Comparison of ENCODE assay signal across 1 cellular context in genomic region chr16:28193530-28194423, GRCh38.
TF ChIP-seq lines count a peak whose summit lies in the region.

No MANE protein-coding gene starts in this region.

TF ChIP-seq in HEK293, 187 proteins besides CTCF, POLR2A, EP300 and RAD21 (continued from another document and continues in another):
- TF ChIP-seq PATZ1 (tag by site-specific recombination; IDR thresholded peaks at IDR 0.05), result peak; percentile 71
- no peak for TF ChIP-seq ZBTB10 (tag by site-specific recombination; IDR thresholded peaks at IDR 0.05)
- no peak for TF ChIP-seq ZFP69B (tag by site-specific recombination; IDR thresholded peaks at IDR 0.05)
- no peak for TF ChIP-seq ZNF596 (tag by site-specific recombination; IDR thresholded peaks at IDR 0.05)
- TF ChIP-seq ZBTB49 (tag by site-specific recombination; IDR thresholded peaks at IDR 0.05; ENCODE audit: low read depth), result no peak
- TF ChIP-seq REST (tag by site-specific recombination; IDR thresholded peaks at IDR 0.05), result no peak
- TF ChIP-seq ZNF10 (tag by site-specific recombination; IDR thresholded peaks at IDR 0.05), result peak; percentile 55; the same call in 1 of the 2 replicates
- no peak for TF ChIP-seq ZNF239 (tag by site-specific recombination; IDR thresholded peaks at IDR 0.05)
- no peak for TF ChIP-seq ELK4 (IDR thresholded peaks at IDR 0.05; ENCODE audit: borderline replicate concordance, low read depth, low read length)
- TF ChIP-seq ZNF654 (tag by site-specific recombination; IDR thresholded peaks at IDR 0.05; ENCODE audit: low read depth), result 0 out of 2 replicates have a peak, but pooled peaks have one; percentile 10
- TF ChIP-seq PRDM2 (tag by site-specific recombination; IDR thresholded peaks at IDR 0.05; ENCODE audit: borderline replicate concordance), result no peak
- peak; percentile 75 for TF ChIP-seq ZBTB17 (tag by site-specific recombination; IDR thresholded peaks at IDR 0.05)
- TF ChIP-seq HIC1 (tag by site-specific recombination; IDR thresholded peaks at IDR 0.05), result 0 out of 2 replicates have a peak, but pooled peaks have one; percentile 31
- no peak for TF ChIP-seq ZNF23 (tag by site-specific recombination; IDR thresholded peaks at IDR 0.05; ENCODE audit: borderline replicate concordance)
- no peak for TF ChIP-seq ZNF350 (tag by site-specific recombination; IDR thresholded peaks at IDR 0.05)
- TF ChIP-seq ZSCAN23 (tag by site-specific recombination; IDR thresholded peaks at IDR 0.05), result 0 out of 2 replicates have a peak, but pooled peaks have one; percentile 35
- no peak for TF ChIP-seq AEBP2 (tag by site-specific recombination; IDR thresholded peaks at IDR 0.05; ENCODE audit: borderline replicate concordance)
- TF ChIP-seq SCRT2 (tag by site-specific recombination; IDR thresholded peaks at IDR 0.05), result peak; percentile 94
- no peak for TF ChIP-seq KLF16 (tag by site-specific recombination; IDR thresholded peaks at IDR 0.05)
- no peak for TF ChIP-seq ZNF175 (tag by site-specific recombination; IDR thresholded peaks at IDR 0.05)
- peak; percentile 89 for TF ChIP-seq PRDM6 (tag by site-specific recombination; IDR thresholded peaks at IDR 0.05)
- TF ChIP-seq ZNF521 (tag by site-specific recombination; IDR thresholded peaks at IDR 0.05), result no peak
